18 cellular contexts compared by ENCODE assay signal in genomic region chr9:113462781-113463286, GRCh38. TPM values are rescaled to one million over a fixed set of nuclear protein-coding genes. Genes with fewer than 3 reads are reported as not detected.
DNase-seq lines count a peak whose midpoint lies in the region; ATAC-seq, FAIRE-seq and TF ChIP-seq lines count a peak whose summit lies in the region.
"Had no signal": no experiment of that assay in that cellular context is flagged by ENCODE, and none has a peak within 500 bp of the region (broad histone marks: within the 10 kb centered on the region; RNA-seq: fewer than 3 reads in every experiment).

No MANE protein-coding gene starts in this region.

- no peaks in the 10 kb centered on the region for H3K4me1 ChIP-seq in A673 (ENCODE audit: insufficient read depth, low read length, poor library complexity, severe bottlenecking)
- peaks cover 7% of the 10 kb centered on the region for H3K4me1 ChIP-seq in astrocyte (ENCODE audit: insufficient read depth, low read length)
- H3K4me1 ChIP-seq: BLaER1 had no signal

- intact Hi-C loops in A673 (cut with micrococcal nuclease; ENCODE audit: unreplicated experiment): loop anchor here (10.0 kb wide), 1 partner anchor 102 kb away; no protein-coding TSS in a partner anchor

- no TSS peak for BruUV-seq in A673 (replicated peaks; lab: Mats Ljungman, UMichigan)

- no peak overlapping the region for H3K9ac ChIP-seq in astrocyte (ENCODE audit: low read length)
- H3K9ac ChIP-seq: BLaER1 had no signal

- no peaks in the 10 kb centered on the region for H3K4me1 Mint-ChIP-seq in astrocyte (ENCODE audit: low read depth, unreplicated experiment)
- H3K4me1 Mint-ChIP-seq in T-cell: peaks cover 0 to 2% (median 0%) of the 10 kb centered on the region in 3 donors
- H3K4me1 Mint-ChIP-seq: activated CD4-positive, alpha-beta memory T cell treated with anti-CD3 and anti-CD28 coated beads, Interleukin-2, amount 10 ng/mL, durations not matched to agents 7 days and 5 days; activated T-helper 17 cell treated with anti-CD3 and anti-CD28 coated beads, Interleukin-2, amount 50 U/mL, for 72 hours; memory B cell had no signal

- H3K9me3 ChIP-seq in A673 (ENCODE audit: low read depth, low read length, poor library complexity, severe bottlenecking): peaks cover 8% of the 10 kb centered on the region
- no peaks in the 10 kb centered on the region for H3K9me3 ChIP-seq in astrocyte (ENCODE audit: insufficient read depth, low read depth, low read length)
- H3K9me3 ChIP-seq: MG63, ovary had no signal

- no peak overlapping the region for H2AFZ ChIP-seq in astrocyte (ENCODE audit: low read depth, low read length)

- no peaks in the 10 kb centered on the region for H3K27me3 ChIP-seq in A673 (replicated peaks; ENCODE audit: insufficient read depth, low read depth, low read length, poor library complexity)
- peaks cover 29% of the 10 kb centered on the region for H3K27me3 ChIP-seq in H7 (ENCODE audit: control insufficient read depth, insufficient read depth, low read length)
- peaks cover 13% of the 10 kb centered on the region for H3K27me3 ChIP-seq in astrocyte (ENCODE audit: insufficient read depth, low read length)
- H3K27me3 ChIP-seq: BLaER1, MG63, ovary had no signal

- no peak for FAIRE-seq in astrocyte (lab: Jason Lieb, UNC)
- FAIRE-seq: TTC549 had no signal

- ATAC-seq in T-cell (replicated peaks in 1 of 4) (no peak), HG02973 (IDR thresholded peaks at IDR 0.05; ENCODE audit: unreplicated experiment) (no peak)

- H4K20me1 ChIP-seq in astrocyte (ENCODE audit: insufficient read depth, low read length): no peaks in the 10 kb centered on the region
- H4K20me1 ChIP-seq: BLaER1 had no signal

- H3K27me3 Mint-ChIP-seq in astrocyte (ENCODE audit: low read depth, unreplicated experiment) (peaks cover 50% of the 10 kb centered on the region), T-cell (no peaks in the 10 kb centered on the region)
- H3K27me3 Mint-ChIP-seq: activated CD4-positive, alpha-beta memory T cell treated with anti-CD3 and anti-CD28 coated beads, Interleukin-2, amount 10 ng/mL, durations not matched to agents 7 days and 5 days; activated T-helper 17 cell treated with anti-CD3 and anti-CD28 coated beads, Interleukin-2, amount 50 U/mL, for 72 hours; memory B cell had no signal

- H3K36me3 ChIP-seq in A673 (ENCODE audit: insufficient read depth, low read length, poor library complexity, severe bottlenecking): no peaks in the 10 kb centered on the region
- no peaks in the 10 kb centered on the region for H3K36me3 ChIP-seq in H7 (replicated peaks; ENCODE audit: control insufficient read depth, insufficient read depth, low read length)
- H3K36me3 ChIP-seq in astrocyte (ENCODE audit: insufficient read depth, low read length): no peaks in the 10 kb centered on the region
- H3K36me3 ChIP-seq: BLaER1, MG63, ovary had no signal

- H3K4me3 Mint-ChIP-seq in astrocyte (ENCODE audit: unreplicated experiment) (no peak overlapping the region), T-cell (no peak overlapping the region)
- H3K4me3 Mint-ChIP-seq: activated CD4-positive, alpha-beta memory T cell treated with anti-CD3 and anti-CD28 coated beads, Interleukin-2, amount 10 ng/mL, durations not matched to agents 7 days and 5 days; activated T-helper 17 cell treated with anti-CD3 and anti-CD28 coated beads, Interleukin-2, amount 50 U/mL, for 72 hours; HFFc6; memory B cell had no signal

- no peaks in the 10 kb centered on the region for H3K36me3 Mint-ChIP-seq in astrocyte (ENCODE audit: low read depth, unreplicated experiment)
- peaks cover 5% of the 10 kb centered on the region for H3K36me3 Mint-ChIP-seq in T-cell
- H3K36me3 Mint-ChIP-seq: memory B cell had no signal

- CTCF ChIA-PET in A673 (lab: Charles Lee): no interaction called here
- CTCF ChIA-PET in T-cell (lab: Charles Lee): interaction anchor here in 1 of 2 donors (0.6 kb wide), 1 partner anchor 33 kb away, joined by 6 read pairs; no protein-coding TSS in a partner anchor

- H3K4me3 ChIP-seq in A673 (ENCODE audit: low read depth, low read length, poor library complexity, severe bottlenecking): peak overlapping the region; percentile 58
- peak overlapping the region; percentile 55; the same call in 1 of the 2 replicates for H3K4me3 ChIP-seq in H7 (ENCODE audit: insufficient read depth, low read depth, low read length)
- H3K4me3 ChIP-seq in astrocyte (ENCODE audit: insufficient read depth, low read depth, low read length): no peak overlapping the region
- H3K4me3 ChIP-seq: BLaER1, SK-N-MC had no signal

- POLR2A ChIA-PET in A673 (lab: Charles Lee; ENCODE audit: low non-redundant PET): no interaction called here
- POLR2A ChIA-PET in T-cell (lab: Charles Lee): no interaction called here

- no peaks in the 10 kb centered on the region for H3K79me2 ChIP-seq in astrocyte (ENCODE audit: insufficient read depth, low read length)

- DNase-seq in A673 (ENCODE audit: low spot score): no peak
- no peak for DNase-seq in H7
- no peak for DNase-seq in astrocyte (ENCODE audit: low read depth)
- DNase-seq in myocyte (ENCODE audit: low read depth): peak; percentile 63
- no peak for DNase-seq in T-cell
- DNase-seq in cerebellar cortex (ENCODE audit: low spot score): no peak
- DNase-seq in GM03348 (ENCODE audit: low spot score): no peak
- DNase-seq: activated CD4-positive, alpha-beta memory T cell treated with anti-CD3 and anti-CD28 coated beads, Interleukin-2, amount 10 ng/mL, durations not matched to agents 7 days and 5 days; DND-41; HFFc6; MG63 had no signal

- TF ChIP-seq CTCF in A673 (conservative IDR thresholded peaks at IDR 0.05; ENCODE audit: low read depth, low read length) (no peak), astrocyte (IDR thresholded peaks at IDR 0.05; ENCODE audit: insufficient read depth, low read depth, low read length) (no peak)

- peak overlapping the region; percentile 81 for H3K4me2 ChIP-seq in astrocyte (ENCODE audit: low read length)
- H3K4me2 ChIP-seq: BLaER1 had no signal

- H3K9me3 Mint-ChIP-seq in astrocyte (ENCODE audit: unreplicated experiment): peaks cover 5% of the 10 kb centered on the region
- H3K9me3 Mint-ChIP-seq in T-cell: peaks cover 0 to 4% (median 0%) of the 10 kb centered on the region in 3 donors
- H3K9me3 Mint-ChIP-seq: activated T-helper 17 cell treated with anti-CD3 and anti-CD28 coated beads, Interleukin-2, amount 50 U/mL, for 72 hours; HFFc6 had no signal

- H3K27ac ChIP-seq in A673 (ENCODE audit: low read depth, low read length, poor library complexity, severe bottlenecking) (no peak overlapping the region), astrocyte (ENCODE audit: low read depth, low read length) (no peak overlapping the region)
- H3K27ac ChIP-seq: BLaER1, ovary, SK-N-MC had no signal

- H3K27ac Mint-ChIP-seq in astrocyte (ENCODE audit: unreplicated experiment) (no peak overlapping the region), T-cell (no peak overlapping the region)
- H3K27ac Mint-ChIP-seq: activated CD4-positive, alpha-beta memory T cell treated with anti-CD3 and anti-CD28 coated beads, Interleukin-2, amount 10 ng/mL, durations not matched to agents 7 days and 5 days; activated T-helper 17 cell treated with anti-CD3 and anti-CD28 coated beads, Interleukin-2, amount 50 U/mL, for 72 hours; HFFc6; memory B cell had no signal

RNA-seq across cellular contexts. Expression of gene RGS3, which starts 0.7 kb away (rescaled TPM):
- 19.2 and 19.8 TPM in 2 replicates for total RNA-seq in A673 (2021)
- 18.2 and 22.4 TPM in 2 replicates for total RNA-seq in H7 (2014; rRNA removed; shearing (Covaris generic))
- 92.5 and 106 TPM in 2 replicates for total RNA-seq in astrocyte
- total RNA-seq in myocyte: 70.9 and 110 TPM in 2 replicates
- polyA plus RNA-seq in myocyte (2012): 57.5 TPM
- 10 to 100 TPM; 15.9 to 36.5 (median 24.9) TPM for total RNA-seq in T-cell

RNA-seq across cellular contexts. Expression of gene C9orf43, which starts 52.3 kb away (rescaled TPM):
- total RNA-seq in A673 (2021): 0.81 and 1.5 TPM in 2 replicates
- total RNA-seq in H7 (2014; rRNA removed; shearing (Covaris generic)): 0.41 and 0.42 TPM in 2 replicates
- 0.65 and 0.66 TPM in 2 replicates for total RNA-seq in astrocyte
- total RNA-seq in myocyte: 0.26 and 0.64 TPM in 2 replicates
- polyA plus RNA-seq in myocyte (2012): 0.49 TPM
- total RNA-seq in T-cell: 1 to 10 TPM in 1 of 5 donors, under 1 TPM in 4; 0.28 to 1.1 (median 0.82) TPM

RNA-seq across cellular contexts. Expression of gene POLE3, which starts 52.4 kb away (rescaled TPM):
- total RNA-seq in A673 (2021) (98.1 and 109 TPM in 2 replicates), astrocyte (36.6 and 37.4 TPM in 2 replicates), myocyte (53.9 and 65.9 TPM in 2 replicates), T-cell (10 to 100 TPM; 47.2 to 59.1 (median 50.6) TPM)
- total RNA-seq in H7 (2014; rRNA removed; shearing (Covaris generic)): 61.2 and 61.6 TPM in 2 replicates
- polyA plus RNA-seq in myocyte (2012): 40.0 TPM
